ENCODE assay signal across 13 cellular contexts in genomic region chr2:46854260-46854659, GRCh38.
DNase-seq lines count a peak whose midpoint lies in the region; ATAC-seq, FAIRE-seq and TF ChIP-seq lines count a peak whose summit lies in the region.
"Had no signal": no experiment of that assay in that cellular context is flagged by ENCODE, and none has a peak within 500 bp of the region (broad histone marks: within the 10 kb centered on the region; RNA-seq: fewer than 3 reads in every experiment).

No MANE protein-coding gene starts in this region.

- H3K27me3 ChIP-seq in AG04450 (ENCODE audit: control insufficient read depth, insufficient read depth, low read length) (no peaks in the 10 kb centered on the region), breast epithelium (no peaks in the 10 kb centered on the region), keratinocyte (ENCODE audit: control insufficient read depth, extremely low read depth, insufficient read depth, low read length) (no peaks in the 10 kb centered on the region)

- POLR2A ChIA-PET in AG04450 (lab: Yijun Ruan, JAX) = no interaction called here

- CTCF ChIA-PET in AG04450 (lab: Charles Lee) = no interaction called here

- TF ChIP-seq POLR2A in breast epithelium (IDR thresholded peaks at IDR 0.05) = no peak

- ATAC-seq in HG02884 (IDR thresholded peaks at IDR 0.05; ENCODE audit: unreplicated experiment) = no peak

- H3K27ac ChIP-seq in AG04450 (ENCODE audit: low read depth, low read length) = peak overlapping the region; percentile 84
- H3K27ac ChIP-seq in breast epithelium = peak overlapping the region; percentile 88 to 89
- H3K27ac ChIP-seq in keratinocyte (ENCODE audit: control insufficient read depth, insufficient read depth, low read length) = peak overlapping the region; percentile 37

- H3K79me2 ChIP-seq in keratinocyte (ENCODE audit: control insufficient read depth, insufficient read depth, low read length) = no peaks in the 10 kb centered on the region

- H3K9me3 ChIP-seq in AG04450 (ENCODE audit: control insufficient read depth, insufficient read depth, low read length) (peaks cover 5% of the 10 kb centered on the region; the same call in 1 of the 2 replicates), breast epithelium (no peaks in the 10 kb centered on the region), keratinocyte (ENCODE audit: control insufficient read depth, low read depth, low read length) (peaks cover 2% of the 10 kb centered on the region)
- H3K9me3 ChIP-seq: HAP-1 had no signal

- no peak for FAIRE-seq in keratinocyte (lab: Jason Lieb, UNC)

- intact Hi-C loops in breast epithelium (cut with DNase I; ENCODE audit: low total_unique reads) = loop anchor here (5.0 kb wide), 1 partner anchor 57 kb away; no protein-coding TSS in a partner anchor

- no peak overlapping the region for H3K9ac ChIP-seq in keratinocyte (ENCODE audit: control insufficient read depth, extremely low read depth, insufficient read depth, low read length)

- H3K4me1 ChIP-seq in breast epithelium (peaks cover 22 to 26% of the 10 kb centered on the region in 2 donors), keratinocyte (ENCODE audit: control insufficient read depth, extremely low read depth, insufficient read depth, low read length) (peaks cover 54% of the 10 kb centered on the region)
- H3K4me1 ChIP-seq: HAP-1 had no signal

- H3K36me3 ChIP-seq in breast epithelium (no peaks in the 10 kb centered on the region), keratinocyte (ENCODE audit: control insufficient read depth in 2 of 2, extremely low read depth in 1 of 2, insufficient read depth in 2 of 2, low read length in 2 of 2) (no peaks in the 10 kb centered on the region)
- H3K36me3 ChIP-seq: HAP-1 had no signal

- dilution Hi-C loops in keratinocyte (cut with MboI; ENCODE audit: extremely low pct_ligation_motif_present, low sequenced_read_pairs) = no loop called here

- H3K4me3 ChIP-seq in AG04450 (ENCODE audit: low read depth, low read length) = no peak overlapping the region
- no peak overlapping the region for H3K4me3 ChIP-seq in breast epithelium
- H3K4me3 ChIP-seq in keratinocyte (ENCODE audit: control insufficient read depth in 2 of 3, extremely low read depth in 1 of 3, insufficient read depth in 2 of 3, low read depth in 1 of 3, low read length in 3 of 3) = no peak overlapping the region
- H3K4me3 ChIP-seq: HAP-1 had no signal

- TF ChIP-seq CTCF in AG04450 (IDR thresholded peaks at IDR 0.05; ENCODE audit: low read depth, low read length) (no peak), breast epithelium (IDR thresholded peaks at IDR 0.05) (no peak), keratinocyte (optimal IDR thresholded peaks at IDR 0.05 in 1 of 3, IDR thresholded peaks at IDR 0.05 in 1 of 3, conservative IDR thresholded peaks at IDR 0.05 in 1 of 3; ENCODE audit: extremely low read depth in 1 of 3, insufficient read depth in 2 of 3, low read length in 3 of 3) (no peak)

- DNase-seq in AG04450 (ENCODE audit: low read depth, low spot score) = no peak
- DNase-seq in breast epithelium (ENCODE audit: low spot score in 2 of 2) = no peak
- DNase-seq in keratinocyte (ENCODE audit: low read depth, low spot score) = no peak
- peak; percentile 41 for DNase-seq in pulmonary artery endothelial cell (ENCODE audit: low read depth, low spot score)
- no peak for DNase-seq in NCI-H2029 (lab: John Stamatoyannopoulos, UW)
- no peak for DNase-seq in CD1c-positive myeloid dendritic cell (ENCODE audit: extremely low spot score)
- DNase-seq in NCI-H2107 (lab: John Stamatoyannopoulos, UW) = no peak
- DNase-seq: activated CD4-positive, alpha-beta memory T cell treated with anti-CD3 and anti-CD28 coated beads for 36 hours; naive B cell; NCI-H524 treated with DMSO at 0.1 percent for 48 hours; stimulated activated CD4-positive, alpha-beta T cell treated with anti-CD3 and anti-CD28 coated beads, Interleukin-12 subunit alpha, Interleukin-12 subunit beta, amount 100 ng/mL, for 4 hours had no signal

- peaks cover 2% of the 10 kb centered on the region for H3K9me1 ChIP-seq in keratinocyte (ENCODE audit: control insufficient read depth, extremely low read depth, insufficient read depth, low read length)

- H2AFZ ChIP-seq in keratinocyte (ENCODE audit: control insufficient read depth, low read length) = peak overlapping the region; percentile 11

- no peaks in the 10 kb centered on the region for H4K20me1 ChIP-seq in keratinocyte (ENCODE audit: control insufficient read depth, extremely low read depth, insufficient read depth, low read length)

- peak overlapping the region; percentile 23 for H3K4me2 ChIP-seq in keratinocyte (ENCODE audit: control insufficient read depth, extremely low read depth, insufficient read depth, low read depth, low read length)

Comparison
In these comparisons a context has a peak if more than half of its experiments do, and no peak if none do; other contexts are left out.
1. H3K27ac ChIP-seq: peak in every context shown above with its lines; median percentile 88 in breast epithelium; 84 in AG04450; 37 in keratinocyte.